ENCODE assay signal across 1 cellular context in the genomic region with DNA sequence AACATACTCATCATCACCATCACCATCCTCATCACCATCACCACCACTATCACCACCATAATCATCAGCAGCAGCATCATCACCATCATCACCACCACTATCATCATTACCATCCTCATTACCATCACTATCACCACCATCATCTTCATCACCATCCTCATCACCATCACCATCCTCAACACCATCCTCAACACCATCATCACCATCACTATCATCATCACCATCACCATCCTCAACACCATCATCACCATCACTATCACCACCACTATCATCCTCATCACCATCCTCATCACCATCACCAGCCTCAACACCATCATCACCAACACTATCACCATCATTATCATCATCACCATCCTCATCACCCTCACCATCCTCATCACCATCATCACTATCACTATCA.
A peak's percentile ranks its signal among the peaks of the same experiment; 100 is the strongest.
TF ChIP-seq lines count a peak whose summit lies in the region.

No MANE protein-coding gene starts in this region.

TF ChIP-seq in K562, 482 proteins besides CTCF, POLR2A, EP300 and RAD21 (continued from another document):
- TF ChIP-seq MTA2 (IDR thresholded peaks at IDR 0.05; ENCODE audit: low read depth) (no peak; the same call in 1 of the 2 replicates), CHCHD3 (CRISPR knock-in tag; IDR thresholded peaks at IDR 0.05) (no peak), XRCC5 (IDR thresholded peaks at IDR 0.05; ENCODE audit: low read depth, low read length) (no peak), KDM1A (IDR thresholded peaks at IDR 0.05) (0 out of 4 replicates have a peak, but pooled peaks of 1 of the 2 experiments have one; percentile 80), CBFA2T2 (conservative IDR thresholded peaks at IDR 0.05) (no peak), TCF3 (CRISPR knock-in tag; IDR thresholded peaks at IDR 0.05) (no peak), ZC3H4 (CRISPR knock-in tag; IDR thresholded peaks at IDR 0.05; ENCODE audit: borderline replicate concordance) (no peak), ETV5 (CRISPR knock-in tag; IDR thresholded peaks at IDR 0.05; ENCODE audit: low read depth) (0 out of 2 replicates have a peak, but pooled peaks have one; percentile 9), NCOA4 (IDR thresholded peaks at IDR 0.05; ENCODE audit: partially characterized antibody) (peak; percentile 62), TSC22D4 (tag; IDR thresholded peaks at IDR 0.05) (peak; percentile 99; the same call in 1 of the 2 replicates)
- TF ChIP-seq, protein P1, sequence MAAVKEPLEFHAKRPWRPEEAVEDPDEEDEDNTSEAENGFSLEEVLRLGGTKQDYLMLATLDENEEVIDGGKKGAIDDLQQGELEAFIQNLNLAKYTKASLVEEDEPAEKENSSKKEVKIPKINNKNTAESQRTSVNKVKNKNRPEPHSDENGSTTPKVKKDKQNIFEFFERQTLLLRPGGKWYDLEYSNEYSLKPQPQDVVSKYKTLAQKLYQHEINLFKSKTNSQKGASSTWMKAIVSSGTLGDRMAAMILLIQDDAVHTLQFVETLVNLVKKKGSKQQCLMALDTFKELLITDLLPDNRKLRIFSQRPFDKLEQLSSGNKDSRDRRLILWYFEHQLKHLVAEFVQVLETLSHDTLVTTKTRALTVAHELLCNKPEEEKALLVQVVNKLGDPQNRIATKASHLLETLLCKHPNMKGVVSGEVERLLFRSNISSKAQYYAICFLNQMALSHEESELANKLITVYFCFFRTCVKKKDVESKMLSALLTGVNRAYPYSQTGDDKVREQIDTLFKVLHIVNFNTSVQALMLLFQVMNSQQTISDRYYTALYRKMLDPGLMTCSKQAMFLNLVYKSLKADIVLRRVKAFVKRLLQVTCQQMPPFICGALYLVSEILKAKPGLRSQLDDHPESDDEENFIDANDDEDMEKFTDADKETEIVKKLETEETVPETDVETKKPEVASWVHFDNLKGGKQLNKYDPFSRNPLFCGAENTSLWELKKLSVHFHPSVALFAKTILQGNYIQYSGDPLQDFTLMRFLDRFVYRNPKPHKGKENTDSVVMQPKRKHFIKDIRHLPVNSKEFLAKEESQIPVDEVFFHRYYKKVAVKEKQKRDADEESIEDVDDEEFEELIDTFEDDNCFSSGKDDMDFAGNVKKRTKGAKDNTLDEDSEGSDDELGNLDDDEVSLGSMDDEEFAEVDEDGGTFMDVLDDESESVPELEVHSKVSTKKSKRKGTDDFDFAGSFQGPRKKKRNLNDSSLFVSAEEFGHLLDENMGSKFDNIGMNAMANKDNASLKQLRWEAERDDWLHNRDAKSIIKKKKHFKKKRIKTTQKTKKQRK (IDR thresholded peaks at IDR 0.05; ENCODE audit: borderline replicate concordance, low read depth, low read length): no peak
- TF ChIP-seq, protein P2, sequence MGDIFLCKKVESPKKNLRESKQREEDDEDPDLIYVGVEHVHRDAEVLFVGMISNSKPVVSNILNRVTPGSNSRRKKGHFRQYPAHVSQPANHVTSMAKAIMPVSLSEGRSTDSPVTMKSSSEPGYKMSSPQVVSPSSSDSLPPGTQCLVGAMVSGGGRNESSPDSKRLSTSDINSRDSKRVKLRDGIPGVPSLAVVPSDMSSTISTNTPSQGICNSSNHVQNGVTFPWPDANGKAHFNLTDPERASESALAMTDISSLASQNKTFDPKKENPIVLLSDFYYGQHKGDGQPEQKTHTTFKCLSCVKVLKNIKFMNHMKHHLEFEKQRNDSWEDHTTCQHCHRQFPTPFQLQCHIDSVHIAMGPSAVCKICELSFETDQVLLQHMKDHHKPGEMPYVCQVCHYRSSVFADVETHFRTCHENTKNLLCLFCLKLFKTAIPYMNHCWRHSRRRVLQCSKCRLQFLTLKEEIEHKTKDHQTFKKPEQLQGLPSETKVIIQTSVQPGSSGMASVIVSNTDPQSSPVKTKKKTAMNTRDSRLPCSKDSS (IDR thresholded peaks at IDR 0.05; ENCODE audit: low read depth, partially characterized antibody): peak; percentile 46
- TF ChIP-seq, protein P3, sequence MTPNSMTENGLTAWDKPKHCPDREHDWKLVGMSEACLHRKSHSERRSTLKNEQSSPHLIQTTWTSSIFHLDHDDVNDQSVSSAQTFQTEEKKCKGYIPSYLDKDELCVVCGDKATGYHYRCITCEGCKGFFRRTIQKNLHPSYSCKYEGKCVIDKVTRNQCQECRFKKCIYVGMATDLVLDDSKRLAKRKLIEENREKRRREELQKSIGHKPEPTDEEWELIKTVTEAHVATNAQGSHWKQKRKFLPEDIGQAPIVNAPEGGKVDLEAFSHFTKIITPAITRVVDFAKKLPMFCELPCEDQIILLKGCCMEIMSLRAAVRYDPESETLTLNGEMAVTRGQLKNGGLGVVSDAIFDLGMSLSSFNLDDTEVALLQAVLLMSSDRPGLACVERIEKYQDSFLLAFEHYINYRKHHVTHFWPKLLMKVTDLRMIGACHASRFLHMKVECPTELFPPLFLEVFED (CRISPR knock-in tag; conservative IDR thresholded peaks at IDR 0.05): peak; percentile 94
- TF ChIP-seq, protein P4, sequence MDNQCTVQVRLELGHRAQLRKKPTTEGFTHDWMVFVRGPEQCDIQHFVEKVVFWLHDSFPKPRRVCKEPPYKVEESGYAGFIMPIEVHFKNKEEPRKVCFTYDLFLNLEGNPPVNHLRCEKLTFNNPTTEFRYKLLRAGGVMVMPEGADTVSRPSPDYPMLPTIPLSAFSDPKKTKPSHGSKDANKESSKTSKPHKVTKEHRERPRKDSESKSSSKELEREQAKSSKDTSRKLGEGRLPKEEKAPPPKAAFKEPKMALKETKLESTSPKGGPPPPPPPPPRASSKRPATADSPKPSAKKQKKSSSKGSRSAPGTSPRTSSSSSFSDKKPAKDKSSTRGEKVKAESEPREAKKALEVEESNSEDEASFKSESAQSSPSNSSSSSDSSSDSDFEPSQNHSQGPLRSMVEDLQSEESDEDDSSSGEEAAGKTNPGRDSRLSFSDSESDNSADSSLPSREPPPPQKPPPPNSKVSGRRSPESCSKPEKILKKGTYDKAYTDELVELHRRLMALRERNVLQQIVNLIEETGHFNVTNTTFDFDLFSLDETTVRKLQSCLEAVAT (IDR thresholded peaks at IDR 0.05): peak in 1 of 2 experiments; percentile 65; a peak in 3 of 4 replicates
- TF ChIP-seq, protein P5, sequence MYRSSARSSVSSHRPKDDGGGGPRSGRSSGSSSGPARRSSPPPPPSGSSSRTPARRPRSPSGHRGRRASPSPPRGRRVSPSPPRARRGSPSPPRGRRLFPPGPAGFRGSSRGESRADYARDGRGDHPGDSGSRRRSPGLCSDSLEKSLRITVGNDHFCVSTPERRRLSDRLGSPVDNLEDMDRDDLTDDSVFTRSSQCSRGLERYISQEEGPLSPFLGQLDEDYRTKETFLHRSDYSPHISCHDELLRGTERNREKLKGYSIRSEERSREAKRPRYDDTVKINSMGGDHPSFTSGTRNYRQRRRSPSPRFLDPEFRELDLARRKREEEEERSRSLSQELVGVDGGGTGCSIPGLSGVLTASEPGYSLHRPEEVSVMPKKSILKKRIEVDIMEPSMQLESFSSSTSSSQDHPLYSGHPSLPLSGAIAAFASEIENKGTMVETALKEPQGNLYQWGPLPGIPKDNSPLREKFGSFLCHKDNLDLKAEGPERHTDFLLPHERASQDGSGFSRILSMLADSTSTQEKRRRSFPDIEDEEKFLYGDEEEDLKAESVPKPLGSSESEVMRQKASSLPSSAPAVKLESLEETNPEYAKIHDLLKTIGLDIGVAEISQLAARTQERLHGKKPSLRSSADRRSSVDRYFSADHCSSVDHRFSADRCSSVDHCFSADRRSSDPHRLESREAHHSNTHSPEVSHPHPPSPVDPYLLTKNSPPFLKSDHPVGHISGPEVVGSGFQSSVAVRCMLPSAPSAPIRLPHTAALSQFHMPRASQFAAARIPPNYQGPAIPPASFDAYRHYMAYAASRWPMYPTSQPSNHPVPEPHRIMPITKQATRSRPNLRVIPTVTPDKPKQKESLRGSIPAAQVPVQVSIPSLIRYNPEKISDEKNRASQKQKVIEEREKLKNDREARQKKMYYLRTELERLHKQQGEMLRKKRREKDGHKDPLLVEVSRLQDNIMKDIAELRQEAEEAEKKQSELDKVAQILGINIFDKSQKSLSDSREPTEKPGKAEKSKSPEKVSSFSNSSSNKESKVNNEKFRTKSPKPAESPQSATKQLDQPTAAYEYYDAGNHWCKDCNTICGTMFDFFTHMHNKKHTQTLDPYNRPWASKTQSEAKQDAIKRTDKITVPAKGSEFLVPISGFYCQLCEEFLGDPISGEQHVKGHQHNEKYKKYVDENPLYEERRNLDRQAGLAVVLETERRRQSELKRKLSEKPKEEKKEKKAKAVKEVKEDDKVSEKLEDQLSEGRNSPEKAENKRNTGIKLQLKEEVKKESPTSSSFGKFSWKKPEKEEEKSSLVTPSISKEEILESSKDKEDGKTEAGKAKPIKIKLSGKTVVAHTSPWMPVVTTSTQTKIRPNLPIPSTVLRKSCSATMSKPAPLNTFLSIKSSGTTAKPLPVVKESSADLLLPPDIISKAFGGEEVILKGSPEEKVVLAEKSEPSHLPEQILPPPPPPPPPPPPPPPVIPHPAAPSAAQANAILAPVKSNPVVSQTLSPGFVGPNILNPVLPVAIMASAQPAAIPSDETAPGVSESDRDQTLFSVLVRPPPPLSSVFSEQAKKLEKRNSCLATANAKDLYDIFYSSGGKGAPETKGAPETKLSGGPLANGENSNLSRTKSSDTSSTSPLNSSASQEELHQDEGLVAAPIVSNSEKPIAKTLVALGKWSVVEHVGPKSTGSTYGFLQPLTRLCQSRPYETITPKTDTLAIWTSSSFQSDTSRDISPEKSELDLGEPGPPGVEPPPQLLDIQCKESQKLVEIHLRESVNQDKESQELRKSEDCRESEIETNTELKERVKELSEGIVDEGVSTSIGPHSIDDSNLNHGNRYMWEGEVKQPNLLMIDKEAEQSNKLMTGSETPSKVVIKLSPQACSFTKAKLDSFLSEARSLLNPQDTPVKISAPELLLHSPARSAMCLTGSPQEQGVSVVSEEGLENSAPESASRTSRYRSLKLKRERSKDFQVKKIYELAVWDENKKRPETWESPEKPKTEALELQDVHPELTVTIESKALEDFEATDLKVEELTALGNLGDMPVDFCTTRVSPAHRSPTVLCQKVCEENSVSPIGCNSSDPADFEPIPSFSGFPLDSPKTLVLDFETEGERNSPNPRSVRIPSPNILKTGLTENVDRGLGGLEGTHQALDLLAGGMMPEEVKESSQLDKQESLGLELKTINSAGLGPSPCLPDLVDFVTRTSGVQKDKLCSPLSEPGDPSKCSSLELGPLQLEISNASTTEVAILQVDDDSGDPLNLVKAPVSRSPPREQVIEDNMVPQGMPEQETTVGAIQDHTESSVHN (IDR thresholded peaks at IDR 0.05; ENCODE audit: borderline replicate concordance in 1 of 2, low read depth in 1 of 2): no peak
- TF ChIP-seq, protein P6, sequence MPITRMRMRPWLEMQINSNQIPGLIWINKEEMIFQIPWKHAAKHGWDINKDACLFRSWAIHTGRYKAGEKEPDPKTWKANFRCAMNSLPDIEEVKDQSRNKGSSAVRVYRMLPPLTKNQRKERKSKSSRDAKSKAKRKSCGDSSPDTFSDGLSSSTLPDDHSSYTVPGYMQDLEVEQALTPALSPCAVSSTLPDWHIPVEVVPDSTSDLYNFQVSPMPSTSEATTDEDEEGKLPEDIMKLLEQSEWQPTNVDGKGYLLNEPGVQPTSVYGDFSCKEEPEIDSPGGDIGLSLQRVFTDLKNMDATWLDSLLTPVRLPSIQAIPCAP (CRISPR knock-in tag; IDR thresholded peaks at IDR 0.05; ENCODE audit: borderline replicate concordance): no peak
- TF ChIP-seq, protein P7, sequence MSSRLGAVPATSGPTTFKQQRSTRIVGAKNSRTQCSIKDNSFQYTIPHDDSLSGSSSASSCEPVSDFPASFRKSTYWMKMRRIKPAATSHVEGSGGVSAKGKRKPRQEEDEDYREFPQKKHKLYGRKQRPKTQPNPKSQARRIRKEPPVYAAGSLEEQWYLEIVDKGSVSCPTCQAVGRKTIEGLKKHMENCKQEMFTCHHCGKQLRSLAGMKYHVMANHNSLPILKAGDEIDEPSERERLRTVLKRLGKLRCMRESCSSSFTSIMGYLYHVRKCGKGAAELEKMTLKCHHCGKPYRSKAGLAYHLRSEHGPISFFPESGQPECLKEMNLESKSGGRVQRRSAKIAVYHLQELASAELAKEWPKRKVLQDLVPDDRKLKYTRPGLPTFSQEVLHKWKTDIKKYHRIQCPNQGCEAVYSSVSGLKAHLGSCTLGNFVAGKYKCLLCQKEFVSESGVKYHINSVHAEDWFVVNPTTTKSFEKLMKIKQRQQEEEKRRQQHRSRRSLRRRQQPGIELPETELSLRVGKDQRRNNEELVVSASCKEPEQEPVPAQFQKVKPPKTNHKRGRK (tag; IDR thresholded peaks at IDR 0.05): no peak
